In genomic region chr2:135913726-135914365, GRCh38 we compare ENCODE assay signal across 1 cellular context.
TF ChIP-seq lines count a peak whose summit lies in the region.

No MANE protein-coding gene starts in this region.

TF ChIP-seq in GM23338, 12 proteins besides CTCF, POLR2A, EP300 and RAD21 (continued from another document):
- TF ChIP-seq ZNF462 (CRISPR knock-in tag; IDR thresholded peaks at IDR 0.05) (no peak), ETS1 (IDR thresholded peaks at IDR 0.05) (no peak), CREB1 (CRISPR knock-in tag; IDR thresholded peaks at IDR 0.05; ENCODE audit: low read depth) (no peak), STAT1 (IDR thresholded peaks at IDR 0.05; ENCODE audit: unreplicated experiment) (no peak)
